21 cellular contexts compared by ENCODE assay signal in the genomic region with DNA sequence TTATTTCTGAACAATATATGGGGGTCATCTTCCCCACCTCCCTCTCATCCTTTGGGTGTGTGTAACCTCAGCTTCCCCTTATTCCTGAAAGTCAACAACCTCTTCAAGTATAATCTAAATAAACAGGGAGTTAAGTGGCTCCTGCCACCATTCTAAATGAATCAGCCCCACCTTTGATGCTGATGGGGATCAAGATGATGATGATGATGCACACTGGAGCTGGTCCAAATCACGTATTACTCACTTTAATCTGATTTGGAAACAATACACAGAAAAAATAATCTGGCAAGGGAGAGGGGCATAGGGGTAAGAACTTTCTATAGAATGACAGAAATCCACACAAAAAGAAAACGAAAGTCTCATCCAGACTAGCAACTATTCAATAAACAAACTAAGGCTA. TPM values are rescaled to one million over a fixed set of nuclear protein-coding genes. Genes with fewer than 3 reads are reported as not detected.
A peak's percentile ranks its signal among the peaks of the same experiment; 100 is the strongest.
DNase-seq lines count a peak whose midpoint lies in the region; ATAC-seq and TF ChIP-seq lines count a peak whose summit lies in the region.
"Had no signal": no experiment of that assay in that cellular context is flagged by ENCODE, and none has a peak within 500 bp of the region (broad histone marks: within the 10 kb centered on the region; RNA-seq: fewer than 3 reads in every experiment).

No MANE protein-coding gene starts in this region.

- no peaks in the 10 kb centered on the region for H3K27me3 ChIP-seq in CD4-positive, CD25-positive, alpha-beta regulatory T cell (ENCODE audit: control insufficient read depth, insufficient read depth, low read length)
- H3K27me3 ChIP-seq: right lobe of liver, SJCRH30, upper lobe of left lung had no signal

- no peak overlapping the region for H3K27ac Mint-ChIP-seq in CD4-positive, CD25-positive, alpha-beta regulatory T cell
- H3K27ac Mint-ChIP-seq in activated naive CD4-positive, alpha-beta T cell treated with anti-CD3 and anti-CD28 coated beads, Interleukin-2, amount 50 U/mL, for 72 hours, result peak overlapping the region in 1 of 2 donors; percentile 57
- H3K27ac Mint-ChIP-seq: brain; nephron progenitor cell; T-helper 1 cell treated with Interleukin-12 subunit alpha and Interleukin-12 subunit beta and Interleukin-4 antibody, amounts not matched to agents 30 μg/mL and 1 μg/mL, for 36 hours had no signal

- no peak for TF ChIP-seq CTCF in omental fat pad (IDR thresholded peaks at IDR 0.05)

- H3K4me1 Mint-ChIP-seq in CD4-positive, CD25-positive, alpha-beta regulatory T cell, result peaks cover 57 to 86% (median 78%) of the 10 kb centered on the region in 4 donors

- H3K27ac ChIP-seq in CD4-positive, CD25-positive, alpha-beta regulatory T cell (ENCODE audit: insufficient read depth, low read length, poor library complexity, severe bottlenecking), result no peak overlapping the region
- H3K27ac ChIP-seq: C4-2B, SJCRH30, upper lobe of left lung had no signal

- no peaks in the 10 kb centered on the region for H3K9me3 Mint-ChIP-seq in CD4-positive, CD25-positive, alpha-beta regulatory T cell
- H3K9me3 Mint-ChIP-seq in activated naive CD4-positive, alpha-beta T cell treated with anti-CD3 and anti-CD28 coated beads, Interleukin-2, amount 50 U/mL, for 72 hours, result peaks cover 0 to 14% of the 10 kb centered on the region in 2 donors
- H3K9me3 Mint-ChIP-seq: effector memory CD8-positive, alpha-beta T cell; T-helper 1 cell treated with Interleukin-12 subunit alpha and Interleukin-12 subunit beta and Interleukin-4 antibody, amounts not matched to agents 30 μg/mL and 1 μg/mL, for 36 hours had no signal

- peak overlapping the region in 1 of 4 donors; percentile 33 for H3K4me3 Mint-ChIP-seq in CD4-positive, CD25-positive, alpha-beta regulatory T cell
- H3K4me3 Mint-ChIP-seq: brain; effector memory CD8-positive, alpha-beta T cell; nephron progenitor cell; T-helper 1 cell treated with Interleukin-12 subunit alpha and Interleukin-12 subunit beta and Interleukin-4 antibody, amounts not matched to agents 30 μg/mL and 1 μg/mL, for 36 hours had no signal

- no peak for ATAC-seq in CD4-positive, CD25-positive, alpha-beta regulatory T cell (ENCODE audit: low read depth in 2 of 2)
- ATAC-seq in activated naive CD4-positive, alpha-beta T cell treated with anti-CD3 and anti-CD28 coated beads, Interleukin-2, amount 50 U/mL, for 72 hours, result peak; percentile 26 to 61
- ATAC-seq in GM18511 (IDR thresholded peaks at IDR 0.05; ENCODE audit: unreplicated experiment) (no peak), omental fat pad (ENCODE audit: low FRiP score) (no peak)
- ATAC-seq: effector memory CD8-positive, alpha-beta T cell; mucosa of descending colon; right lobe of liver had no signal

- H3K36me3 ChIP-seq in CD4-positive, CD25-positive, alpha-beta regulatory T cell (ENCODE audit: control insufficient read depth, insufficient read depth, low read length), result no peaks in the 10 kb centered on the region
- H3K36me3 ChIP-seq: HAP-1, right lobe of liver, SJCRH30, upper lobe of left lung had no signal

- in situ Hi-C loops in G401 (cut with HindIII; ENCODE audit: low sequenced_read_pairs), result no loop called here

- peaks cover 14% of the 10 kb centered on the region for H3K4me1 ChIP-seq in CD4-positive, CD25-positive, alpha-beta regulatory T cell (ENCODE audit: control insufficient read depth, insufficient read depth, low read length, poor library complexity, severe bottlenecking)
- H3K4me1 ChIP-seq: HAP-1 had no signal

- peaks cover 5% of the 10 kb centered on the region for H3K36me3 Mint-ChIP-seq in CD4-positive, CD25-positive, alpha-beta regulatory T cell
- peaks cover 10 to 69% of the 10 kb centered on the region in 2 donors for H3K36me3 Mint-ChIP-seq in activated naive CD4-positive, alpha-beta T cell treated with anti-CD3 and anti-CD28 coated beads, Interleukin-2, amount 50 U/mL, for 72 hours

- peak overlapping the region; percentile 16 for H3K4me3 ChIP-seq in CD4-positive, CD25-positive, alpha-beta regulatory T cell (ENCODE audit: low read depth, low read length)
- H3K4me3 ChIP-seq: HAP-1, K562, mucosa of descending colon, right lobe of liver, SJCRH30, upper lobe of left lung had no signal

- no peaks in the 10 kb centered on the region for H3K9me3 ChIP-seq in CD4-positive, CD25-positive, alpha-beta regulatory T cell (ENCODE audit: control insufficient read depth in 2 of 2, low read length in 2 of 2)
- H3K9me3 ChIP-seq: HAP-1, mucosa of descending colon, right lobe of liver, SJCRH30, upper lobe of left lung had no signal

- DNase-seq in activated CD4-positive, alpha-beta T cell treated with anti-CD3 and anti-CD28 coated beads for 48 hours, result peak; percentile 28
- no peak for DNase-seq in activated CD4-positive, alpha-beta T cell treated with anti-CD3 and anti-CD28 coated beads for 1 hour
- DNase-seq in CD4-positive, CD25-positive, alpha-beta regulatory T cell, result no peak
- DNase-seq in M059J (ENCODE audit: low read depth) (peak; percentile 26), G401 (ENCODE audit: low spot score) (no peak), omental fat pad (ENCODE audit: low spot score) (no peak)
- DNase-seq in activated naive CD4-positive, alpha-beta T cell treated with anti-CD3 and anti-CD28 coated beads, Interleukin-2, amount 50 U/mL, for 72 hours (ENCODE audit: low spot score in 2 of 2), result peak in 1 of 2 donors; percentile 24
- DNase-seq: activated T-cell treated with anti-CD3 and anti-CD28 coated beads for 4 hours; effector memory CD8-positive, alpha-beta T cell; GDM1; mucosa of descending colon; nephron progenitor cell; right lobe of liver; SJCRH30 had no signal

- no peaks in the 10 kb centered on the region for H3K27me3 Mint-ChIP-seq in CD4-positive, CD25-positive, alpha-beta regulatory T cell
- H3K27me3 Mint-ChIP-seq: brain; effector memory CD8-positive, alpha-beta T cell had no signal

RNA-seq across cellular contexts. Expression of a gene that starts 7.1 kb away (rescaled TPM):
- total RNA-seq in CD4-positive, CD25-positive, alpha-beta regulatory T cell, result 64.2 TPM
- 10 to 100 TPM; 14.1 to 21.4 (median 17.3) TPM for polyA plus RNA-seq in CD4-positive, CD25-positive, alpha-beta regulatory T cell
- total RNA-seq in M059J (2014; rRNA removed; shearing (Covaris generic)), result 6.4 and 19.2 TPM in 2 replicates
- 10 to 100 TPM; 16.0 to 27.0 TPM for total RNA-seq in activated naive CD4-positive, alpha-beta T cell treated with anti-CD3 and anti-CD28 coated beads, Interleukin-2, amount 50 U/mL, for 72 hours
- 1.6 and 1.9 TPM in 2 replicates for total RNA-seq in G401 (2014; rRNA removed; shearing (Covaris generic))
- 10 to 100 TPM; 22.7 to 37.7 (median 28.2) TPM for total RNA-seq in omental fat pad

Comparison
In these comparisons a context has a peak if more than half of its experiments do, and no peak if none do; other contexts are left out.
1. DNase-seq: peak in activated CD4-positive, alpha-beta T cell treated with anti-CD3 and anti-CD28 coated beads for 48 hours (single experiment) and M059J (single experiment); none in activated CD4-positive, alpha-beta T cell treated with anti-CD3 and anti-CD28 coated beads for 1 hour (single experiment), CD4-positive, CD25-positive, alpha-beta regulatory T cell (0 of 3), G401 (single experiment) and omental fat pad (single experiment).
2. ATAC-seq: peak in activated naive CD4-positive, alpha-beta T cell treated with anti-CD3 and anti-CD28 coated beads, Interleukin-2, amount 50 U/mL, for 72 hours (2 of 2); none in CD4-positive, CD25-positive, alpha-beta regulatory T cell (0 of 2), GM18511 (single experiment) and omental fat pad (single experiment).